ENCODE assay signal across 1 cellular context in the genomic region with DNA sequence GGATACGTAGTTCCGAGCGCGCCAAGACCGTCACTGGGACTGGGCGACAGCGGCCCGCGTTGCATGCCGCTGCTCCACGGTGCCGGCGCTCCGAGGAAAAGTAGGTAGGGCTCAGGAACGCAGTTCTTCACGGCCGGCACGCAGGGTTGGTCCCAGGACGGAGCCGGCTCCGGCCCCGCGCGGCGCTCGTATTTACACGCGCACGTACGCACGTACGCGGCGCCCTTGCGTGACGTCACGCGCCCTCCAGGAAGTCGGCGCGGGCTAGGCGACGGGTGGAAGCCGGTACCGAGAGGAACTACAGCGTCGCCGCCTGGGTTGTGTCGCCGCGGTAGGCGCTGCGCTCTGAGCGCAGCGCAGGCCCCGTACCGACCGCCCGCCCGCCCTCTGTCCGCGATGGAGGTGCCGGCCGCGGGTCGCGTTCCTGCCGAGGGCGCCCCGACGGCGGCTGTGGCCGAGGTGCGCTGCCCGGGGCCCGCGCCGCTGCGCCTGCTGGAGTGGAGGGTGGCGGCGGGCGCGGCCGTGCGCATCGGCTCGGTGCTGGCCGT.
A peak's percentile ranks its signal among the peaks of the same experiment; 100 is the strongest.
TF ChIP-seq lines count a peak whose summit lies in the region.

A gene with protein sequence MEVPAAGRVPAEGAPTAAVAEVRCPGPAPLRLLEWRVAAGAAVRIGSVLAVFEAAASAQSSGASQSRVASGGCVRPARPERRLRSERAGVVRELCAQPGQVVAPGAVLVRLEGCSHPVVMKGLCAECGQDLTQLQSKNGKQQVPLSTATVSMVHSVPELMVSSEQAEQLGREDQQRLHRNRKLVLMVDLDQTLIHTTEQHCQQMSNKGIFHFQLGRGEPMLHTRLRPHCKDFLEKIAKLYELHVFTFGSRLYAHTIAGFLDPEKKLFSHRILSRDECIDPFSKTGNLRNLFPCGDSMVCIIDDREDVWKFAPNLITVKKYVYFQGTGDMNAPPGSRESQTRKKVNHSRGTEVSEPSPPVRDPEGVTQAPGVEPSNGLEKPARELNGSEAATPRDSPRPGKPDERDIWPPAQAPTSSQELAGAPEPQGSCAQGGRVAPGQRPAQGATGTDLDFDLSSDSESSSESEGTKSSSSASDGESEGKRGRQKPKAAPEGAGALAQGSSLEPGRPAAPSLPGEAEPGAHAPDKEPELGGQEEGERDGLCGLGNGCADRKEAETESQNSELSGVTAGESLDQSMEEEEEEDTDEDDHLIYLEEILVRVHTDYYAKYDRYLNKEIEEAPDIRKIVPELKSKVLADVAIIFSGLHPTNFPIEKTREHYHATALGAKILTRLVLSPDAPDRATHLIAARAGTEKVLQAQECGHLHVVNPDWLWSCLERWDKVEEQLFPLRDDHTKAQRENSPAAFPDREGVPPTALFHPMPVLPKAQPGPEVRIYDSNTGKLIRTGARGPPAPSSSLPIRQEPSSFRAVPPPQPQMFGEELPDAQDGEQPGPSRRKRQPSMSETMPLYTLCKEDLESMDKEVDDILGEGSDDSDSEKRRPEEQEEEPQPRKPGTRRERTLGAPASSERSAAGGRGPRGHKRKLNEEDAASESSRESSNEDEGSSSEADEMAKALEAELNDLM (plus strand): TSS at position 252 of the 548 bp plus-strand sequence. CDS start 145 bp downstream, at position 397.

TF ChIP-seq in HepG2, 621 proteins besides CTCF, POLR2A, EP300 and RAD21 (continued from another document):
- TF ChIP-seq, protein P1, sequence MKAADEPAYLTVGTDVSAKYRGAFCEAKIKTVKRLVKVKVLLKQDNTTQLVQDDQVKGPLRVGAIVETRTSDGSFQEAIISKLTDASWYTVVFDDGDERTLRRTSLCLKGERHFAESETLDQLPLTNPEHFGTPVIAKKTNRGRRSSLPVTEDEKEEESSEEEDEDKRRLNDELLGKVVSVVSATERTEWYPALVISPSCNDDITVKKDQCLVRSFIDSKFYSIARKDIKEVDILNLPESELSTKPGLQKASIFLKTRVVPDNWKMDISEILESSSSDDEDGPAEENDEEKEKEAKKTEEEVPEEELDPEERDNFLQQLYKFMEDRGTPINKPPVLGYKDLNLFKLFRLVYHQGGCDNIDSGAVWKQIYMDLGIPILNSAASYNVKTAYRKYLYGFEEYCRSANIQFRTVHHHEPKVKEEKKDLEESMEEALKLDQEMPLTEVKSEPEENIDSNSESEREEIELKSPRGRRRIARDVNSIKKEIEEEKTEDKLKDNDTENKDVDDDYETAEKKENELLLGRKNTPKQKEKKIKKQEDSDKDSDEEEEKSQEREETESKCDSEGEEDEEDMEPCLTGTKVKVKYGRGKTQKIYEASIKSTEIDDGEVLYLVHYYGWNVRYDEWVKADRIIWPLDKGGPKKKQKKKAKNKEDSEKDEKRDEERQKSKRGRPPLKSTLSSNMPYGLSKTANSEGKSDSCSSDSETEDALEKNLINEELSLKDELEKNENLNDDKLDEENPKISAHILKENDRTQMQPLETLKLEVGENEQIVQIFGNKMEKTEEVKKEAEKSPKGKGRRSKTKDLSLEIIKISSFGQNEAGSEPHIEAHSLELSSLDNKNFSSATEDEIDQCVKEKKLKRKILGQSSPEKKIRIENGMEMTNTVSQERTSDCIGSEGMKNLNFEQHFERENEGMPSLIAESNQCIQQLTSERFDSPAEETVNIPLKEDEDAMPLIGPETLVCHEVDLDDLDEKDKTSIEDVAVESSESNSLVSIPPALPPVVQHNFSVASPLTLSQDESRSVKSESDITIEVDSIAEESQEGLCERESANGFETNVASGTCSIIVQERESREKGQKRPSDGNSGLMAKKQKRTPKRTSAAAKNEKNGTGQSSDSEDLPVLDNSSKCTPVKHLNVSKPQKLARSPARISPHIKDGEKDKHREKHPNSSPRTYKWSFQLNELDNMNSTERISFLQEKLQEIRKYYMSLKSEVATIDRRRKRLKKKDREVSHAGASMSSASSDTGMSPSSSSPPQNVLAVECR (CRISPR knock-in tag; IDR thresholded peaks at IDR 0.05; ENCODE audit: borderline replicate concordance) = peak; percentile 86
- TF ChIP-seq POLR2AphosphoS5 (IDR thresholded peaks at IDR 0.05; ENCODE audit: low read depth, low read length) (0 out of 2 replicates have a peak, but pooled peaks have one; percentile 28), MBNL3 (CRISPR knock-in tag; conservative IDR thresholded peaks at IDR 0.05) (no peak), ATF7 (IDR thresholded peaks at IDR 0.05) (peak; percentile 39; the same call in 1 of the 2 replicates), ATF7 (CRISPR knock-in tag; IDR thresholded peaks at IDR 0.05) (peak; percentile 80; the same call in 1 of the 2 replicates), ZNF772 (CRISPR knock-in tag; IDR thresholded peaks at IDR 0.05) (0 out of 2 replicates have a peak, but pooled peaks have one; percentile 64), ZNF703 (CRISPR knock-in tag; IDR thresholded peaks at IDR 0.05; ENCODE audit: borderline replicate concordance) (no peak), ZNF124 (CRISPR knock-in tag; IDR thresholded peaks at IDR 0.05) (0 out of 2 replicates have a peak, but pooled peaks have one; percentile 8), KMT2A (CRISPR knock-in tag; IDR thresholded peaks at IDR 0.05) (no peak), AKAP8 (CRISPR knock-in tag; IDR thresholded peaks at IDR 0.05) (no peak), ISL2 (CRISPR knock-in tag; IDR thresholded peaks at IDR 0.05) (peak; percentile 38), TGIF2 (CRISPR knock-in tag; IDR thresholded peaks at IDR 0.05) (peak; percentile 17; the same call in 1 of the 2 replicates)
